ENCODE assay signal across 23 cellular contexts in the genomic region with DNA sequence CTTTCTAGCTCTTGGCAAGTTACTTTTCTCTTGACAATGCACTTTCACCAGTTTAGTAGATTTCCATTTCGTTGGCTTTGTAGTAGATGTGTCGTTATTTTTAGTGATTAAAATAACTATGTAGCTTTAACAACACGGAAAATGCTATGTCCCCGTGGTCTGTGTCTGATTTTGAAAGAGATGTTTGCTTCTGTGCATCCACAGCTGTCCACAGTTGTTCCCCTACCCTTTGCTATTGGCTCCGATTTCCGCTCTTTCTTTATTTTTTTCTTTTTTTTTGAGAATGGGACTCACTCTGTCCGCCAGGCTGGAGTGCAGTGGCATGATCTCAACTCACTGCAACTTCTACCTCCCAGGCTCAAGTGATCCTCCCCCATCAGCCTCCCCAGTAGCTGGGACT.
"Had no signal": no experiment of that assay in that cellular context is flagged by ENCODE, and none has a peak within 500 bp of the region (broad histone marks: within the 10 kb centered on the region; RNA-seq: fewer than 3 reads in every experiment).

No MANE protein-coding gene starts in this region.

- H3K4me1 Mint-ChIP-seq: endodermal cell had no signal

- H3K27ac Mint-ChIP-seq: dendritic cell treated with granulocyte-macrophage colony-stimulating factor and Interleukin-4, amounts not matched to agents 40 ng/mL and 50 ng/mL, for 4 days; effector memory CD8-positive, alpha-beta T cell; endodermal cell had no signal

- H3K9me3 Mint-ChIP-seq: endodermal cell had no signal

- H3K27me3 ChIP-seq: colonic mucosa, esophagus squamous epithelium, gastrocnemius medialis, left lung had no signal

- DNase-seq: colonic mucosa; cortex of kidney; effector CD8-positive, alpha-beta T cell; effector memory CD8-positive, alpha-beta T cell; endodermal cell; erythroblast; esophagus squamous epithelium; foreskin fibroblast; foreskin melanocyte; glutamatergic neuron; head of caudate nucleus; hippocampal formation; left cardiac atrium; left lung; lower lobe of right lung; mesenchymal stem cell; mucosa of descending colon had no signal

- H3K4me3 ChIP-seq: colonic mucosa, esophagus squamous epithelium, gastrocnemius medialis, heart right ventricle, left lung, lower lobe of right lung, mucosa of descending colon had no signal

- H3K27ac ChIP-seq: colonic mucosa, epithelial cell of prostate, esophagus squamous epithelium, gastrocnemius medialis, heart right ventricle, left lung, lower lobe of right lung had no signal

- H3K27me3 Mint-ChIP-seq: dendritic cell treated with granulocyte-macrophage colony-stimulating factor and Interleukin-4, amounts not matched to agents 40 ng/mL and 50 ng/mL, for 4 days; effector memory CD8-positive, alpha-beta T cell had no signal

- H3K36me3 Mint-ChIP-seq: mesothelial cell of epicardium had no signal

- ATAC-seq: effector memory CD8-positive, alpha-beta T cell; esophagus mucosa; gastrocnemius medialis; left cardiac atrium; left lung; lower lobe of right lung; mucosa of descending colon had no signal

- H3K4me3 Mint-ChIP-seq: dendritic cell treated with granulocyte-macrophage colony-stimulating factor and Interleukin-4, amounts not matched to agents 40 ng/mL and 50 ng/mL, for 4 days; effector memory CD8-positive, alpha-beta T cell; endodermal cell; mesothelial cell of epicardium had no signal

- H3K9me3 ChIP-seq: colonic mucosa, gastrocnemius medialis, lower lobe of right lung had no signal

- H3K36me3 ChIP-seq: colonic mucosa, esophagus squamous epithelium, gastrocnemius medialis, heart right ventricle, left lung, lower lobe of right lung had no signal

- H3K4me1 ChIP-seq: colonic mucosa, esophagus squamous epithelium, gastrocnemius medialis, heart right ventricle, left lung, lower lobe of right lung had no signal
